ENCODE assay signal across 8 cellular contexts in the genomic region with DNA sequence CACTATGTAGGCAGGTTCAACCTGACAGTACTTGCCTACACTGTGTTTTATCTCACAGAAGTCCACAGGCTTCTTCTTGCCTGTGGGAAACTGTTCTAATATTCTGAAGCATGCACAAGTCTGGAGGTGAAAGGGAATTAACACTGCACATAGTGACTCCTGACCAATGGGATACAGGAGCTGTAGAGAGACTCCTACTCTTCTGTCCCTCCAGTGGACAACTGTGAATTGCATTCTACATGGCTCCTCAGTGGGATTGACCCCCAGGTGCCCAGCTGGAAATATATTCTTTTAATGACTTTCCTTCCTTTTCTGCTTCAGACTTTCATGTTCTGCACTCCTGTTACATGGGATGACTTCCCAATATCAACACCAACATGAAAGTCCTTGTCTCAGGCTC. TPM values are rescaled to one million over a fixed set of nuclear protein-coding genes. Genes with fewer than 3 reads are reported as not detected.
DNase-seq lines count a peak whose midpoint lies in the region; ATAC-seq and TF ChIP-seq lines count a peak whose summit lies in the region.

No MANE protein-coding gene starts in this region.

- intact Hi-C loops in lower lobe of right lung (cut with DNase I): no loop called here

- H3K36me3 Mint-ChIP-seq in activated CD4-positive, alpha-beta T cell treated with anti-CD3 and anti-CD28 coated beads, Interleukin-2, amount 10 ng/mL, durations not matched to agents 7 days and 5 days (ENCODE audit: low read depth): no peaks in the 10 kb centered on the region

- POLR2A ChIA-PET in activated CD4-positive, alpha-beta T cell treated with anti-CD3 and anti-CD28 coated beads, Interleukin-2, amount 10 ng/mL, durations not matched to agents 7 days and 5 days (lab: Charles Lee): no interaction called here

- H3K4me1 Mint-ChIP-seq in activated CD4-positive, alpha-beta T cell treated with anti-CD3 and anti-CD28 coated beads, Interleukin-2, amount 10 ng/mL, durations not matched to agents 7 days and 5 days: peaks cover 2% of the 10 kb centered on the region

- H3K9me3 ChIP-seq in lower lobe of right lung: no peaks in the 10 kb centered on the region

- ATAC-seq in HG02938 (IDR thresholded peaks at IDR 0.05; ENCODE audit: unreplicated experiment): peak; percentile 72
- ATAC-seq in lower lobe of right lung: peak in 1 of 2 donors; percentile 65

- no peak overlapping the region for H3K4me3 Mint-ChIP-seq in activated CD4-positive, alpha-beta T cell treated with anti-CD3 and anti-CD28 coated beads, Interleukin-2, amount 10 ng/mL, durations not matched to agents 7 days and 5 days

- no peaks in the 10 kb centered on the region for H3K36me3 ChIP-seq in lower lobe of right lung

- H3K4me1 ChIP-seq in lower lobe of right lung: no peaks in the 10 kb centered on the region

- DNase-seq in EL (peak; percentile 31), lower lobe of right lung (no peak), NCI-H1436 (lab: John Stamatoyannopoulos, UW) (no peak), NCI-H128 (lab: John Stamatoyannopoulos, UW; ENCODE audit: unreplicated experiment) (no peak)
- no peak for DNase-seq in activated naive CD4-positive, alpha-beta T cell (lab: John Stamatoyannopoulos, UW)
- no peak for DNase-seq in activated CD4-positive, alpha-beta T cell treated with anti-CD3 and anti-CD28 coated beads, Interleukin-2, amount 10 ng/mL, durations not matched to agents 7 days and 5 days

- TF ChIP-seq CTCF in VCaP (conservative IDR thresholded peaks at IDR 0.05) (peak; percentile 71), lower lobe of right lung (IDR thresholded peaks at IDR 0.05) (peak; percentile 21)

- H3K27ac ChIP-seq in VCaP (no peak overlapping the region), lower lobe of right lung (no peak overlapping the region)

- H3K27ac Mint-ChIP-seq in activated CD4-positive, alpha-beta T cell treated with anti-CD3 and anti-CD28 coated beads, Interleukin-2, amount 10 ng/mL, durations not matched to agents 7 days and 5 days: no peak overlapping the region

- H3K27me3 ChIP-seq in lower lobe of right lung (ENCODE audit: low read depth): no peaks in the 10 kb centered on the region

- no peak overlapping the region for H3K4me3 ChIP-seq in lower lobe of right lung

- H3K27me3 Mint-ChIP-seq in activated CD4-positive, alpha-beta T cell treated with anti-CD3 and anti-CD28 coated beads, Interleukin-2, amount 10 ng/mL, durations not matched to agents 7 days and 5 days: peaks cover 9% of the 10 kb centered on the region

- no peaks in the 10 kb centered on the region for H3K9me3 Mint-ChIP-seq in activated CD4-positive, alpha-beta T cell treated with anti-CD3 and anti-CD28 coated beads, Interleukin-2, amount 10 ng/mL, durations not matched to agents 7 days and 5 days

- CTCF ChIA-PET in activated CD4-positive, alpha-beta T cell treated with anti-CD3 and anti-CD28 coated beads, Interleukin-2, amount 10 ng/mL, durations not matched to agents 7 days and 5 days (lab: Charles Lee): no interaction called here

RNA-seq across cellular contexts. Expression of gene YIPF6, which starts 8.2 kb away (rescaled TPM):
- 45.0 TPM for total RNA-seq in lower lobe of right lung
- total RNA-seq in activated CD4-positive, alpha-beta T cell treated with anti-CD3 and anti-CD28 coated beads, Interleukin-2, amount 10 ng/mL, durations not matched to agents 7 days and 5 days: 10 to 100 TPM; 11.1 to 15.7 TPM

RNA-seq across cellular contexts. Expression of gene OPHN1, which starts 57.3 kb away (rescaled TPM):
- 10.7 TPM for total RNA-seq in lower lobe of right lung
- total RNA-seq in activated CD4-positive, alpha-beta T cell treated with anti-CD3 and anti-CD28 coated beads, Interleukin-2, amount 10 ng/mL, durations not matched to agents 7 days and 5 days: under 1 TPM; 0.07 to 0.10 TPM

Comparison
In these comparisons a context has a peak if more than half of its experiments do, and no peak if none do; other contexts are left out.
1. RNA of gene OPHN1, which starts 57.3 kb away (total RNA-seq): 10.7 TPM in lower lobe of right lung (single experiment); 0.07 to 0.10 TPM in activated CD4-positive, alpha-beta T cell treated with anti-CD3 and anti-CD28 coated beads, Interleukin-2, amount 10 ng/mL, durations not matched to agents 7 days and 5 days; every median in the first group is over 10 times any median in the second.